In the genomic region with DNA sequence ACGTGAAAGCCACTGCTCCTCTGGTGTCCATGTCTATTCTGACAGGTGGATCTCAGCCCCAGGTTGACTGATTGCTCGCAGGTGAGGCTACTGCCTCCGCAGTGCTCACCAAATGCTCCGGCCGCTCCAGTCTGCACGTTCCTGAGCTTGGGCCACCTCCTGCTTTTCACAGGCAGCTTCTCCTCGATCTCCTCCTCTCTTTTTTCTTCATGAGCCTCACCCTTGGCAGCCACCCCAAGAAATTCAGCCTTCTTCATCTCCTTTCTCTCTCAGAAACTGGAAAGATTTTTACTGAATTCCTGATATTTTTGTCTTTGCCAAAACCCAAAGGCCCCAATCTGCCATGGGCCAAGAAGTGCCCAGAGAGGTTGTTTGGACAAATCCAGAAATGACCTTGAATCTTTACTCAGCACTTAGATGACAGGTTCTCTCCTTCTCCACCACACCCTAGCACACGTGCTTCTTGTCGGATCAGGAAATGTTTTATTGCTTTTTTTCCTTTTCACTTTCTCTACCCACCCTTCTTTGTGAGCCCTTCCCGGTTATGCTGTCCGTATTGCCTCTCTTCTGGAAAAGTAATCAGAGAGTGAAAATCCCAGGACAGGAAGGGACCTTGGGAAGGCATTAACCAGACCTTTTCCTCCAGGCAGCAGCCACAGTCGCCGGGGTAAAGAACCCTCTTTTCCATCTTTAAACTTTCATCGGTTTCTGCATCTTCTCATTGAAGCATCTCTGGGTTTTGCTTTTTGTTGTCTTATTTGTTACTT, we compare ENCODE assay signal across 19 cellular contexts.
DNase-seq lines count a peak whose midpoint lies in the region; ATAC-seq and TF ChIP-seq lines count a peak whose summit lies in the region.
"Had no signal": no experiment of that assay in that cellular context is flagged by ENCODE, and none has a peak within 500 bp of the region (broad histone marks: within the 10 kb centered on the region; RNA-seq: fewer than 3 reads in every experiment).

No MANE protein-coding gene starts in this region.

- H3K27ac ChIP-seq in heart left ventricle (peak overlapping the region in 7 of 12 donors; percentile 8 to 62 (median 41)), mesenchymal stem cell (ENCODE audit: low read length, poor library complexity, severe bottlenecking) (no peak overlapping the region), gastrocnemius medialis (peak overlapping the region in 3 of 4 donors; percentile 7 to 28 (median 18)), uterus (peak overlapping the region; percentile 19 to 53)
- H3K27ac ChIP-seq: 22Rv1; BLaER1 treated with 17β-estradiol and CSF1 and Interleukin-3, amounts not matched to agents 10 nM and 100 nM had no signal

- no peak overlapping the region for H3K4ac ChIP-seq in mesenchymal stem cell (ENCODE audit: low read depth in 1 of 2, low read length in 2 of 2)

- no peak overlapping the region for H3K4me2 ChIP-seq in mesenchymal stem cell (ENCODE audit: low read length, poor library complexity, severe bottlenecking)
- H3K4me2 ChIP-seq: BLaER1 treated with 17β-estradiol and CSF1 and Interleukin-3, amounts not matched to agents 10 nM and 100 nM had no signal

- 63 to 68% (median 65%) methylated on average over 14 of the region's 14 CpGs for WGBS in heart left ventricle, 4 donors
- WGBS in mesenchymal stem cell: 87% methylated on average over 13 of the region's 14 CpGs

- ATAC-seq in heart left ventricle (peak in 1 of 4 donors; percentile 57), left cardiac atrium (no peak), gastrocnemius medialis (peak; percentile 18 to 38)
- ATAC-seq: CD8-positive, alpha-beta T cell; GM12878 had no signal

- peak in 1 of 5 donors; percentile 33 for DNase-seq in heart left ventricle
- no peak for DNase-seq in left cardiac atrium
- DNase-seq in mesenchymal stem cell: no peak
- DNase-seq in gastrocnemius medialis: no peak
- peak in 1 of 2 donors; percentile 22 for DNase-seq in uterus
- no peak for DNase-seq in ureter (ENCODE audit: low spot score)
- DNase-seq in NCI-H146 treated with DMSO at 0.1 percent for 48 hours (lab: John Stamatoyannopoulos, UW; ENCODE audit: unreplicated experiment): no peak
- DNase-seq in NCI-H1417 (lab: John Stamatoyannopoulos, UW): no peak
- DNase-seq: ACHN; CD8-positive, alpha-beta T cell; DND-41; Kasumi-1; NCI-H187; NCI-H446; NCI-H526; OCI-M1 had no signal

- H3K4me1 ChIP-seq in heart left ventricle (peaks cover 0 to 34% (median 12%) of the 10 kb centered on the region in 12 donors), mesenchymal stem cell (ENCODE audit: control insufficient read depth, insufficient read depth, low read depth, low read length) (peaks cover 2% of the 10 kb centered on the region), gastrocnemius medialis (peaks cover 0 to 4% of the 10 kb centered on the region in 2 donors), uterus (peaks cover 0 to 5% of the 10 kb centered on the region in 2 donors)

- H3K79me1 ChIP-seq in mesenchymal stem cell (replicated peaks; ENCODE audit: low read length, poor library complexity, severe bottlenecking): no peaks in the 10 kb centered on the region

- no peaks in the 10 kb centered on the region for H3K9me3 ChIP-seq in heart left ventricle
- H3K9me3 ChIP-seq in mesenchymal stem cell (ENCODE audit: control insufficient read depth, low read length): no peaks in the 10 kb centered on the region
- H3K9me3 ChIP-seq in gastrocnemius medialis: no peaks in the 10 kb centered on the region
- H3K9me3 ChIP-seq in uterus: no peaks in the 10 kb centered on the region
- H3K9me3 ChIP-seq: BLaER1 treated with 17β-estradiol and CSF1 and Interleukin-3, amounts not matched to agents 10 nM and 100 nM had no signal

- TF ChIP-seq POLR2A in heart left ventricle (IDR thresholded peaks at IDR 0.05): no peak
- no peak for TF ChIP-seq POLR2A in gastrocnemius medialis (IDR thresholded peaks at IDR 0.05)
- TF ChIP-seq POLR2A in uterus (IDR thresholded peaks at IDR 0.05): no peak

- H3K36me3 ChIP-seq in heart left ventricle (no peaks in the 10 kb centered on the region), mesenchymal stem cell (ENCODE audit: control insufficient read depth in 1 of 2, insufficient read depth in 2 of 2, low read depth in 1 of 2, low read length in 2 of 2) (no peaks in the 10 kb centered on the region), gastrocnemius medialis (no peaks in the 10 kb centered on the region), uterus (no peaks in the 10 kb centered on the region)
- H3K36me3 ChIP-seq: BLaER1 treated with 17β-estradiol and CSF1 and Interleukin-3, amounts not matched to agents 10 nM and 100 nM had no signal

- H4K8ac ChIP-seq in mesenchymal stem cell (ENCODE audit: low read length): no peak overlapping the region

- no peak overlapping the region for H3K14ac ChIP-seq in mesenchymal stem cell (ENCODE audit: low read length in 2 of 2)

- no peak overlapping the region for H2BK15ac ChIP-seq in mesenchymal stem cell (ENCODE audit: low read depth, poor library complexity, severe bottlenecking)

- in situ Hi-C loops in gastrocnemius medialis (cut with MboI; ENCODE audit: low sequenced_read_pairs in 4 of 4): no loop called here

- no peak overlapping the region for H3K4me3 ChIP-seq in heart left ventricle
- peak overlapping the region in 1 of 2 experiments; percentile 36 for H3K4me3 ChIP-seq in mesenchymal stem cell (ENCODE audit: insufficient read depth in 1 of 2, low read depth in 1 of 2, low read length in 2 of 2)
- no peak overlapping the region for H3K4me3 ChIP-seq in gastrocnemius medialis
- no peak overlapping the region for H3K4me3 ChIP-seq in uterus
- H3K4me3 ChIP-seq: BLaER1 treated with 17β-estradiol and CSF1 and Interleukin-3, amounts not matched to agents 10 nM and 100 nM; GM12878 had no signal

- intact Hi-C loops in heart left ventricle (cut with DNase I) (loop anchor here in 3 of 10 donors (10.0 kb wide), 3 partner anchors 170 to 720 kb away; no protein-coding TSS in a partner anchor), left cardiac atrium (cut with DNase I) (loop anchor here in 1 of 2 donors (10.0 kb wide), 2 partner anchors 160 to 510 kb away; no protein-coding TSS in a partner anchor), gastrocnemius medialis (cut with DNase I; ENCODE audit: low total_unique reads) (no loop called here), uterus (cut with DNase I; ENCODE audit: low total_unique reads) (no loop called here)

- no peak overlapping the region for H2AK5ac ChIP-seq in mesenchymal stem cell (ENCODE audit: low read length, severe bottlenecking)

- H2AFZ ChIP-seq in mesenchymal stem cell (ENCODE audit: low read depth, low read length): no peak overlapping the region

- peaks cover 0 to 2% (median 0%) of the 10 kb centered on the region in 9 donors for H3K27me3 ChIP-seq in heart left ventricle
- H3K27me3 ChIP-seq in mesenchymal stem cell (ENCODE audit: control insufficient read depth in 1 of 2, insufficient read depth in 1 of 2, low read length in 2 of 2): peaks cover 0 to 6% of the 10 kb centered on the region in 2 experiments
- no peaks in the 10 kb centered on the region for H3K27me3 ChIP-seq in gastrocnemius medialis
- H3K27me3 ChIP-seq in uterus: no peaks in the 10 kb centered on the region
- H3K27me3 ChIP-seq: BLaER1 treated with 17β-estradiol and CSF1 and Interleukin-3, amounts not matched to agents 10 nM and 100 nM had no signal

- H2BK5ac ChIP-seq in mesenchymal stem cell (ENCODE audit: low read depth, low read length, poor library complexity, severe bottlenecking): no peak overlapping the region

- TF ChIP-seq CTCF in heart left ventricle (IDR thresholded peaks at IDR 0.05) (no peak), gastrocnemius medialis (IDR thresholded peaks at IDR 0.05 in 4 of 5, conservative IDR thresholded peaks at IDR 0.05 in 1 of 5) (no peak), uterus (IDR thresholded peaks at IDR 0.05) (no peak)

- no peak overlapping the region for H2BK120ac ChIP-seq in mesenchymal stem cell (ENCODE audit: low read depth, low read length)

- H3K9ac ChIP-seq in mesenchymal stem cell (ENCODE audit: low read length): peak overlapping the region; percentile 16
- H3K9ac ChIP-seq: BLaER1 treated with 17β-estradiol and CSF1 and Interleukin-3, amounts not matched to agents 10 nM and 100 nM had no signal

- no peak overlapping the region for H2BK12ac ChIP-seq in mesenchymal stem cell (ENCODE audit: low read length in 2 of 2)

- no peak overlapping the region for H3K18ac ChIP-seq in mesenchymal stem cell (ENCODE audit: low read depth in 1 of 2, low read length in 2 of 2)

- H4K91ac ChIP-seq in mesenchymal stem cell (ENCODE audit: low read length): no peak overlapping the region

- H3K23ac ChIP-seq in mesenchymal stem cell (ENCODE audit: low read length in 2 of 2): no peak overlapping the region

Comparison
In these comparisons a context has a peak if more than half of its experiments do, and no peak if none do; other contexts are left out.
1. ATAC-seq: peak in gastrocnemius medialis (2 of 2); none in left cardiac atrium (0 of 2).